In the genomic region with DNA sequence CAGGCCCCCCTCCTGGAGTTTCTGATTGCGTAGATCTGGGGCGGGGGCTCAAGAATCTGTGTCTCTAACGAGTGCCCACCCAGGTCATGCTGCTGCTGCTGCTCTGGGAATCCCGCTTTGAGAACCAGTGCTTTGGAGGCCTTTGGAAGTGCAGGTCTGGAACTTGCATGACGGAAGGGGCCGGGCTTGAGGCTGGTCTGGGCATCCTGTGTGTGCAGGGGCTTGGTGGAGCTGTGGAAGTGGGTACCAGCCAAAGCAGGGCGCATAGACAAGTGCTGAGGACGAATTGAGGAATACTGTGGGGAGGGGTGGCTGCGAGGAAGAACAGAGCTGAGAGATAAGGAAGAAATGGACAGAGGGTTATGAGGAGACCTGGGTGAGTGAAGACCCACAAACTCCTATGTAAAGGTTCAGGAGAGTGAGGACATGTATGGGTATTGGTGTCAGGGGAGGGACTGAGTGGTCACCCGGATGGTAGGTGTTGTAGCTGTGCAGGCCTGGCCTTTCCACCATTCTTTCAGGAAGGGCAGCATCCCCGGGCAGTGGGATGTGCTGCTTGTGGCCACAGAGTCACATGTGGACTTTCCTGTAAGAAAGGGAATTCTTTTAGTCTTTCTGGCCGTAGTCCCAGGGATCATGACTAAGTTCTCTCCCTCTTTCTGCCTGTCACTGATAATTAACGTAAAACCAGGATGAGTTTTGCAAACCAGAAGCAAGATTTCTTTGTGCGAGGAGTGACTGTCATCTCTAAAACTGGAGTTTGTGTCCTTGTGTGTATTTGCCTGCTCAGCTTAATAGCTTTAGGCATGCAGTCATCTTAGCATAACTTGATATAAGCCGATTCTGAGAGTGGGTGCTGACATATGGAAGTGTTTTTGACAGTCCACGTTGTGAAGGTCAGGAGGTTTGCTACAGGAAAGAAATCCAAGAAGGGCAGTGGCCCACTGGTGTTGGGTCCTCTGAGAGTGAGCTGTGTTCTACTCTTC, we compare ENCODE assay signal across 1 cellular context.
A peak's percentile ranks its signal among the peaks of the same experiment; 100 is the strongest.
TF ChIP-seq lines count a peak whose summit lies in the region.

No MANE protein-coding gene starts in this region.

TF ChIP-seq in K562, 482 proteins besides CTCF, POLR2A, EP300 and RAD21 (continued from another document):
- TF ChIP-seq ZBTB43 (CRISPR knock-in tag; IDR thresholded peaks at IDR 0.05): no peak
- 0 out of 2 replicates have a peak, but pooled peaks have one; percentile 18 for TF ChIP-seq TOE1 (IDR thresholded peaks at IDR 0.05; ENCODE audit: borderline replicate concordance)
- TF ChIP-seq TOE1 (CRISPR knock-in tag; IDR thresholded peaks at IDR 0.05; ENCODE audit: borderline replicate concordance, low read depth): no peak
- no peak for TF ChIP-seq FIP1L1 (IDR thresholded peaks at IDR 0.05; ENCODE audit: low read depth, low read length, poor library complexity, severe bottlenecking)
- TF ChIP-seq MAFG (tag; conservative IDR thresholded peaks at IDR 0.05): peak; percentile 79
- TF ChIP-seq GTF2B (IDR thresholded peaks at IDR 0.05; ENCODE audit: extremely low read depth, insufficient read length): no peak
- TF ChIP-seq CLOCK (CRISPR knock-in tag; IDR thresholded peaks at IDR 0.05; ENCODE audit: borderline replicate concordance): no peak
- TF ChIP-seq, protein P1, sequence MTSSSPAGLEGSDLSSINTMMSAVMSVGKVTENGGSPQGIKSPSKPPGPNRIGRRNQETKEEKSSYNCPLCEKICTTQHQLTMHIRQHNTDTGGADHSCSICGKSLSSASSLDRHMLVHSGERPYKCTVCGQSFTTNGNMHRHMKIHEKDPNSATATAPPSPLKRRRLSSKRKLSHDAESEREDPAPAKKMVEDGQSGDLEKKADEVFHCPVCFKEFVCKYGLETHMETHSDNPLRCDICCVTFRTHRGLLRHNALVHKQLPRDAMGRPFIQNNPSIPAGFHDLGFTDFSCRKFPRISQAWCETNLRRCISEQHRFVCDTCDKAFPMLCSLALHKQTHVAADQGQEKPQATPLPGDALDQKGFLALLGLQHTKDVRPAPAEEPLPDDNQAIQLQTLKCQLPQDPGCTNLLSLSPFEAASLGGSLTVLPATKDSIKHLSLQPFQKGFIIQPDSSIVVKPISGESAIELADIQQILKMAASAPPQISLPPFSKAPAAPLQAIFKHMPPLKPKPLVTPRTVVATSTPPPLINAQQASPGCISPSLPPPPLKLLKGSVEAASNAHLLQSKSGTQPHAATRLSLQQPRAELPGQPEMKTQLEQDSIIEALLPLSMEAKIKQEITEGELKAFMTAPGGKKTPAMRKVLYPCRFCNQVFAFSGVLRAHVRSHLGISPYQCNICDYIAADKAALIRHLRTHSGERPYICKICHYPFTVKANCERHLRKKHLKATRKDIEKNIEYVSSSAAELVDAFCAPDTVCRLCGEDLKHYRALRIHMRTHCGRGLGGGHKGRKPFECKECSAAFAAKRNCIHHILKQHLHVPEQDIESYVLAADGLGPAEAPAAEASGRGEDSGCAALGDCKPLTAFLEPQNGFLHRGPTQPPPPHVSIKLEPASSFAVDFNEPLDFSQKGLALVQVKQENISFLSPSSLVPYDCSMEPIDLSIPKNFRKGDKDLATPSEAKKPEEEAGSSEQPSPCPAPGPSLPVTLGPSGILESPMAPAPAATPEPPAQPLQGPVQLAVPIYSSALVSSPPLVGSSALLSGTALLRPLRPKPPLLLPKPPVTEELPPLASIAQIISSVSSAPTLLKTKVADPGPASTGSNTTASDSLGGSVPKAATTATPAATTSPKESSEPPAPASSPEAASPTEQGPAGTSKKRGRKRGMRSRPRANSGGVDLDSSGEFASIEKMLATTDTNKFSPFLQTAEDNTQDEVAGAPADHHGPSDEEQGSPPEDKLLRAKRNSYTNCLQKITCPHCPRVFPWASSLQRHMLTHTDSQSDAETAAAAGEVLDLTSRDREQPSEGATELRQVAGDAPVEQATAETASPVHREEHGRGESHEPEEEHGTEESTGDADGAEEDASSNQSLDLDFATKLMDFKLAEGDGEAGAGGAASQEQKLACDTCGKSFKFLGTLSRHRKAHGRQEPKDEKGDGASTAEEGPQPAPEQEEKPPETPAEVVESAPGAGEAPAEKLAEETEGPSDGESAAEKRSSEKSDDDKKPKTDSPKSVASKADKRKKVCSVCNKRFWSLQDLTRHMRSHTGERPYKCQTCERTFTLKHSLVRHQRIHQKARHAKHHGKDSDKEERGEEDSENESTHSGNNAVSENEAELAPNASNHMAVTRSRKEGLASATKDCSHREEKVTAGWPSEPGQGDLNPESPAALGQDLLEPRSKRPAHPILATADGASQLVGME (CRISPR knock-in tag; IDR thresholded peaks at IDR 0.05): no peak
- no peak for TF ChIP-seq SAFB2 (IDR thresholded peaks at IDR 0.05; ENCODE audit: borderline replicate concordance, low read depth, low read length, severe bottlenecking)
- TF ChIP-seq RAD51 (IDR thresholded peaks at IDR 0.05; ENCODE audit: borderline replicate concordance, low read depth): no peak
- TF ChIP-seq SRF (CRISPR knock-in tag; IDR thresholded peaks at IDR 0.05): no peak
- TF ChIP-seq MYBL2 (IDR thresholded peaks at IDR 0.05; ENCODE audit: low read depth): no peak
- no peak for TF ChIP-seq MYBL2 (CRISPR knock-in tag; IDR thresholded peaks at IDR 0.05; ENCODE audit: borderline replicate concordance)
- no peak for TF ChIP-seq KAT7 (CRISPR knock-in tag; IDR thresholded peaks at IDR 0.05; ENCODE audit: borderline replicate concordance)
- no peak for TF ChIP-seq CBX1 (IDR thresholded peaks at IDR 0.05; ENCODE audit: low read depth)
- TF ChIP-seq ZNF778 (CRISPR knock-in tag; IDR thresholded peaks at IDR 0.05): no peak
- no peak for TF ChIP-seq ETS2 (tag; IDR thresholded peaks at IDR 0.05; ENCODE audit: borderline replicate concordance, poor library complexity, severe bottlenecking)
- no peak for TF ChIP-seq ZNF507 (tag; conservative IDR thresholded peaks at IDR 0.05)
- no peak for TF ChIP-seq NFIX (CRISPR knock-in tag; IDR thresholded peaks at IDR 0.05; ENCODE audit: low read depth)
- no peak for TF ChIP-seq NR2C1 (IDR thresholded peaks at IDR 0.05)
- TF ChIP-seq NR2C1 (tag; IDR thresholded peaks at IDR 0.05): no peak
- no peak for TF ChIP-seq EWSR1 (IDR thresholded peaks at IDR 0.05; ENCODE audit: borderline replicate concordance, low read depth, partially characterized antibody)
- TF ChIP-seq, protein P2, sequence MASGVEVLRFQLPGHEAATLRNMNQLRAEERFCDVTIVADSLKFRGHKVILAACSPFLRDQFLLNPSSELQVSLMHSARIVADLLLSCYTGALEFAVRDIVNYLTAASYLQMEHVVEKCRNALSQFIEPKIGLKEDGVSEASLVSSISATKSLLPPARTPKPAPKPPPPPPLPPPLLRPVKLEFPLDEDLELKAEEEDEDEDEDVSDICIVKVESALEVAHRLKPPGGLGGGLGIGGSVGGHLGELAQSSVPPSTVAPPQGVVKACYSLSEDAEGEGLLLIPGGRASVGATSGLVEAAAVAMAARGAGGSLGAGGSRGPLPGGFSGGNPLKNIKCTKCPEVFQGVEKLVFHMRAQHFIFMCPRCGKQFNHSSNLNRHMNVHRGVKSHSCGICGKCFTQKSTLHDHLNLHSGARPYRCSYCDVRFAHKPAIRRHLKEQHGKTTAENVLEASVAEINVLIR (CRISPR knock-in tag; IDR thresholded peaks at IDR 0.05): no peak
- no peak for TF ChIP-seq ZNF584 (CRISPR knock-in tag; IDR thresholded peaks at IDR 0.05; ENCODE audit: low read depth)
